12 cellular contexts compared by ENCODE assay signal in the genomic region with DNA sequence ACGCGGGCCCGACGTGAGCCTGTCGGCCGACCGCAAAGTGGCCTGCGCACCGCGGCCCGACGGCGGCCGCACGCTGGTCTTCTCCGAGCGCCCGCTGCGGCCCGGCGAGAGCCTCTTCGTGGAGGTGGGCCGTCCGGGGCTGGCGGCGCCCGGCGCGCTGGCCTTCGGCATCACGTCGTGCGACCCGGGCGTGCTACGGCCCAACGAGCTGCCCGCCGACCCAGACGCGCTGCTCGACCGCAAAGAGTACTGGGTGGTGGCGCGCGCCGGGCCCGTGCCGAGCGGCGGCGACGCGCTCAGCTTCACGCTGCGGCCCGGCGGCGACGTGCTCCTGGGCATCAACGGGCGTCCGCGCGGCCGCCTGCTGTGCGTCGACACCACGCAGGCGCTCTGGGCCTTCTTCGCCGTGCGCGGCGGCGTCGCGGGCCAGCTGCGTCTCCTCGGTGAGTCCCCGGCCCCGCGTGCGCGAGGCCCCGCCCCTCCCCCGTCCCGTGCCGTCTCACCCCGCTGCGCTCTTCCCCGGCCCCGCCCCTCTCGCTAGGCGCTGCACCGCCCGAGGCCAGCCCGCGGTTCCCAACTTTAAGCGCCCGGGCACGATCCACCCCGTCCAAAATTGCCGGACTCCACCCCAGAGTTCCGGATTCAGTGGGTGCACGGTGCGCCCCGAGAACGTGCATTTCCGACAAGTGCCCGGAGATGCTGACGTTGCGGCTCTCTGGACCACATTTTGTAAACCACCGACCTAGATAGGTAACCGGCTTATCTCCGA. TPM values are rescaled to one million over a fixed set of nuclear protein-coding genes. Genes with fewer than 3 reads are reported as not detected.
A peak's percentile ranks its signal among the peaks of the same experiment; 100 is the strongest.
DNase-seq lines count a peak whose midpoint lies in the region; ATAC-seq and TF ChIP-seq lines count a peak whose summit lies in the region.
"Had no signal": no experiment of that assay in that cellular context is flagged by ENCODE, and none has a peak within 500 bp of the region (broad histone marks: within the 10 kb centered on the region; RNA-seq: fewer than 3 reads in every experiment).

No MANE protein-coding gene starts in this region.

- H3K4me3 Mint-ChIP-seq in IgD-negative memory B cell (peak overlapping the region; percentile 65 to 87 (median 72)), MCF 10A (ENCODE audit: unreplicated experiment) (no peak overlapping the region)
- H3K4me3 Mint-ChIP-seq in activated T-cell treated with anti-CD3 and anti-CD28 coated beads, Interleukin-2, amount 50 U/mL, for 72 hours: peak overlapping the region; percentile 63 to 78

- CTCF ChIA-PET in MCF 10A (lab: Yijun Ruan, JAX): interaction anchor here (0.6 to 2.0 kb wide), 4 partner anchors 10 to 333 kb away, joined by 3 to 23 read pairs (median 3); no protein-coding TSS in a partner anchor

- H3K9me3 ChIP-seq in thyroid gland (no peaks in the 10 kb centered on the region), tibial nerve (no peaks in the 10 kb centered on the region)
- H3K9me3 ChIP-seq: transverse colon had no signal

- peaks cover 4% of the 10 kb centered on the region for H3K27me3 Mint-ChIP-seq in IgD-negative memory B cell
- peaks cover 10% of the 10 kb centered on the region for H3K27me3 Mint-ChIP-seq in activated T-cell treated with anti-CD3 and anti-CD28 coated beads, Interleukin-2, amount 50 U/mL, for 72 hours (ENCODE audit: low read depth)
- no peaks in the 10 kb centered on the region for H3K27me3 Mint-ChIP-seq in MCF 10A (ENCODE audit: insufficient read depth, unreplicated experiment)

- TF ChIP-seq POLR2A in thyroid gland (IDR thresholded peaks at IDR 0.05) (no peak), tibial nerve (IDR thresholded peaks at IDR 0.05) (no peak)

- no peak for TF ChIP-seq EP300 in tibial nerve (IDR thresholded peaks at IDR 0.05)

- DNase-seq in activated T-cell treated with anti-CD3 and anti-CD28 coated beads, Interleukin-2, amount 50 U/mL, for 72 hours: peak; percentile 56 to 69
- DNase-seq in iPS-NIHi7 (ENCODE audit: extremely low spot score) (peak; percentile 70), RKO (ENCODE audit: low spot score) (no peak), thyroid gland (no peak), tibial nerve (ENCODE audit: low spot score in 2 of 2) (no peak), MCF 10A (ENCODE audit: unreplicated experiment) (no peak)
- DNase-seq in stimulated activated CD4-positive, alpha-beta T cell treated with anti-CD3 and anti-CD28 coated beads, TNF-alpha, amount 100 ng/mL, for 48 hours (ENCODE audit: low read depth in 3 of 3): peak; percentile 25 to 49 (median 33)
- DNase-seq: DND-41, HCEC 1CT, NCI-H2107, transverse colon had no signal

- H3K9me3 Mint-ChIP-seq in IgD-negative memory B cell (peaks cover 0 to 2% (median 0%) of the 10 kb centered on the region in 3 donors), MCF 10A (ENCODE audit: unreplicated experiment) (no peaks in the 10 kb centered on the region)
- H3K9me3 Mint-ChIP-seq in activated T-cell treated with anti-CD3 and anti-CD28 coated beads, Interleukin-2, amount 50 U/mL, for 72 hours: no peaks in the 10 kb centered on the region

- ATAC-seq in activated T-cell treated with anti-CD3 and anti-CD28 coated beads, Interleukin-2, amount 50 U/mL, for 72 hours (replicated peaks in 1 of 2): peak; percentile 84 to 87

- WGBS in thyroid gland, 2 donors: 66 to 70% methylated on average over 37 to 47 of the region's 116 CpGs
- 71 to 75% methylated on average over 32 to 114 of the region's 116 CpGs for WGBS in tibial nerve, 2 donors

- POLR2A ChIA-PET in MCF 10A (lab: Yijun Ruan, JAX): interaction anchor here (1.1 kb wide), 1 partner anchor 202 kb away, joined by 3 read pairs; no protein-coding TSS in a partner anchor

- H3K27ac ChIP-seq in thyroid gland (no peak overlapping the region), tibial nerve (peak overlapping the region in 1 of 4 donors; percentile 26)
- H3K27ac ChIP-seq: transverse colon had no signal

- TF ChIP-seq CTCF in thyroid gland (IDR thresholded peaks at IDR 0.05) (no peak), tibial nerve (IDR thresholded peaks at IDR 0.05) (no peak), MCF 10A (IDR thresholded peaks at IDR 0.05; ENCODE audit: unreplicated experiment) (no peak)

- H3K4me3 ChIP-seq in thyroid gland (replicated peaks in 1 of 3) (no peak overlapping the region), tibial nerve (peak overlapping the region in 2 of 4 donors; percentile 4 to 27)
- H3K4me3 ChIP-seq: transverse colon had no signal

- H3K4me1 ChIP-seq in thyroid gland: peaks cover 0 to 7% of the 10 kb centered on the region in 2 donors
- H3K4me1 ChIP-seq in tibial nerve: peaks cover 0 to 52% (median 21%) of the 10 kb centered on the region in 4 donors

- H3K4me1 Mint-ChIP-seq in IgD-negative memory B cell (peaks cover 0 to 5% (median 4%) of the 10 kb centered on the region in 3 donors), MCF 10A (ENCODE audit: insufficient read depth, unreplicated experiment) (no peaks in the 10 kb centered on the region)
- peaks cover 10% of the 10 kb centered on the region for H3K4me1 Mint-ChIP-seq in activated T-cell treated with anti-CD3 and anti-CD28 coated beads, Interleukin-2, amount 50 U/mL, for 72 hours (ENCODE audit: low read depth)

- H3K27me3 ChIP-seq in thyroid gland (no peaks in the 10 kb centered on the region), tibial nerve (no peaks in the 10 kb centered on the region)
- H3K27me3 ChIP-seq: transverse colon had no signal

- BruUV-seq in MCF 10A (replicated peaks; lab: Mats Ljungman, UMichigan): no TSS peak

- H3K27ac Mint-ChIP-seq in IgD-negative memory B cell: peak overlapping the region; percentile 34 to 53 (median 38)
- no peak overlapping the region for H3K27ac Mint-ChIP-seq in activated T-cell treated with anti-CD3 and anti-CD28 coated beads, Interleukin-2, amount 50 U/mL, for 72 hours
- H3K27ac Mint-ChIP-seq in MCF 10A (ENCODE audit: low read depth, unreplicated experiment): no peak overlapping the region

- intact Hi-C loops in thyroid gland (cut with DNase I) (no loop called here), MCF 10A (cut with micrococcal nuclease) (no loop called here)

- H3K36me3 ChIP-seq in thyroid gland (no peaks in the 10 kb centered on the region), tibial nerve (peaks cover 0 to 30% (median 0%) of the 10 kb centered on the region in 3 donors)
- H3K36me3 ChIP-seq: transverse colon had no signal

- peaks cover 2% of the 10 kb centered on the region for H3K36me3 Mint-ChIP-seq in IgD-negative memory B cell
- H3K36me3 Mint-ChIP-seq in activated T-cell treated with anti-CD3 and anti-CD28 coated beads, Interleukin-2, amount 50 U/mL, for 72 hours (ENCODE audit: insufficient read depth in 2 of 2): peaks cover 0 to 2% of the 10 kb centered on the region in 2 donors
- H3K36me3 Mint-ChIP-seq in MCF 10A (ENCODE audit: insufficient read depth, unreplicated experiment): no peaks in the 10 kb centered on the region

RNA-seq across cellular contexts. Expression of a gene that starts 42.8 kb away (rescaled TPM):
- polyA plus RNA-seq in IgD-negative memory B cell: not detected
- under 1 TPM; 0.29 to 0.63 TPM for total RNA-seq in activated T-cell treated with anti-CD3 and anti-CD28 coated beads, Interleukin-2, amount 50 U/mL, for 72 hours
- total RNA-seq in thyroid gland: 10 to 100 TPM in 2 of 4 donors, 1 to 10 TPM in 2; 8.2 to 29.9 (median 10.9) TPM
- 10 to 100 TPM; 33.6 to 98.8 (median 93.2) TPM for total RNA-seq in tibial nerve
- total RNA-seq in MCF 10A (2022): 4.8 and 7.6 TPM in 2 replicates

Comparison
In these comparisons a context has a peak if more than half of its experiments do, and no peak if none do; other contexts are left out.
1. H3K27ac Mint-ChIP-seq: peak in IgD-negative memory B cell (3 of 3); none in activated T-cell treated with anti-CD3 and anti-CD28 coated beads, Interleukin-2, amount 50 U/mL, for 72 hours (single experiment) and MCF 10A (single experiment).
2. DNase-seq: peak in activated T-cell treated with anti-CD3 and anti-CD28 coated beads, Interleukin-2, amount 50 U/mL, for 72 hours (2 of 2), iPS-NIHi7 (single experiment) and stimulated activated CD4-positive, alpha-beta T cell treated with anti-CD3 and anti-CD28 coated beads, TNF-alpha, amount 100 ng/mL, for 48 hours (3 of 3); none in RKO (single experiment), thyroid gland (0 of 2), tibial nerve (0 of 2) and MCF 10A (single experiment).